Comparison of ENCODE assay signal across 15 cellular contexts in the genomic region with DNA sequence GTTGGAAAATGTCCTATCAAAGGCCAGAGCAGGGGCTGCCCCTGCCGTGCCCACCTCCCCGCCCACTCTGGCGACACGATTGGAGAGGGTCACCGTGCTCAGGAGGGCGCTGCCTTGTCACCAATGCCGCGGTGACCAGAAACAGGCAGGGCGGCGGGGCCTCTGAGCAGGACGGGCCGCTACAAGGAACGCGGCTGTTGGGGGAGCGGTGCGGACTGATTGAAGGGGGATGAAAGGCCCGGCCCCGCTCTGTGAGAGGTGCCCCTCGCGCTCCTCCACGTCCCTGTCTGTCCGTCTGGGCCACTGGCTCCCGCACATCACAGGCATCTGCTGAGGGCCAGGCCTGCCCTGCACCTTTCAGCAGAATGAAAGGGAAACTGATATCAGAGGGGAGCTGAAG.
"Had no signal": no experiment of that assay in that cellular context is flagged by ENCODE, and none has a peak within 500 bp of the region (broad histone marks: within the 10 kb centered on the region; RNA-seq: fewer than 3 reads in every experiment).

No MANE protein-coding gene starts in this region.

- H3K4me3 Mint-ChIP-seq: activated naive CD4-positive, alpha-beta T cell treated with anti-CD3 and anti-CD28 coated beads, Interleukin-2, amount 50 U/mL, for 24 hours; stimulated activated effector memory CD8-positive, alpha-beta T cell treated with anti-CD3 and anti-CD28 coated beads, Interleukin-12 subunit alpha, Interleukin-12 subunit beta, amount 100 ng/mL, for 72 hours had no signal

- FAIRE-seq: frontal cortex, keratinocyte, small intestine had no signal

- H3K4me1 Mint-ChIP-seq: activated naive CD4-positive, alpha-beta T cell treated with anti-CD3 and anti-CD28 coated beads, Interleukin-2, amount 50 U/mL, for 24 hours; stimulated activated effector memory CD8-positive, alpha-beta T cell treated with anti-CD3 and anti-CD28 coated beads, Interleukin-12 subunit alpha, Interleukin-12 subunit beta, amount 100 ng/mL, for 72 hours had no signal

- H3K9me3 ChIP-seq: testis, upper lobe of right lung had no signal

- H3K4me3 ChIP-seq: left lung, testis, upper lobe of right lung had no signal

- H3K27ac Mint-ChIP-seq: activated naive CD4-positive, alpha-beta T cell treated with anti-CD3 and anti-CD28 coated beads, Interleukin-2, amount 50 U/mL, for 24 hours; stimulated activated effector memory CD8-positive, alpha-beta T cell treated with anti-CD3 and anti-CD28 coated beads, Interleukin-12 subunit alpha, Interleukin-12 subunit beta, amount 100 ng/mL, for 72 hours had no signal

- H3K36me3 Mint-ChIP-seq: stimulated activated effector memory CD8-positive, alpha-beta T cell treated with anti-CD3 and anti-CD28 coated beads, Interleukin-12 subunit alpha, Interleukin-12 subunit beta, amount 100 ng/mL, for 72 hours had no signal

- H3K9me3 Mint-ChIP-seq: activated naive CD4-positive, alpha-beta T cell treated with anti-CD3 and anti-CD28 coated beads, Interleukin-2, amount 50 U/mL, for 24 hours had no signal

- H3K36me3 ChIP-seq: left lung, upper lobe of right lung had no signal

- H3K27ac ChIP-seq: left lung, testis, upper lobe of right lung, VCaP had no signal

- H3K27me3 ChIP-seq: left lung, testis, upper lobe of right lung had no signal

- ATAC-seq: left lung; stimulated activated effector memory CD8-positive, alpha-beta T cell treated with anti-CD3 and anti-CD28 coated beads, Interleukin-12 subunit alpha, Interleukin-12 subunit beta, amount 100 ng/mL, for 72 hours; upper lobe of right lung had no signal

- H3K4me1 ChIP-seq: left lung, testis, upper lobe of right lung had no signal

- H3K27me3 Mint-ChIP-seq: activated naive CD4-positive, alpha-beta T cell treated with anti-CD3 and anti-CD28 coated beads, Interleukin-2, amount 50 U/mL, for 24 hours had no signal

- DNase-seq: activated CD4-positive, alpha-beta T cell treated with anti-CD3 and anti-CD28 coated beads for 1 hour; activated gamma-delta T cell; dermis blood vessel endothelial cell; mammary epithelial cell; right cardiac atrium; small intestine; stimulated activated CD4-positive, alpha-beta T cell treated with anti-CD3 and anti-CD28 coated beads, Interleukin-4, amount 100 ng/mL, for 24 hours; testis; upper lobe of right lung had no signal
